ENCODE assay signal across 10 cellular contexts in the genomic region with DNA sequence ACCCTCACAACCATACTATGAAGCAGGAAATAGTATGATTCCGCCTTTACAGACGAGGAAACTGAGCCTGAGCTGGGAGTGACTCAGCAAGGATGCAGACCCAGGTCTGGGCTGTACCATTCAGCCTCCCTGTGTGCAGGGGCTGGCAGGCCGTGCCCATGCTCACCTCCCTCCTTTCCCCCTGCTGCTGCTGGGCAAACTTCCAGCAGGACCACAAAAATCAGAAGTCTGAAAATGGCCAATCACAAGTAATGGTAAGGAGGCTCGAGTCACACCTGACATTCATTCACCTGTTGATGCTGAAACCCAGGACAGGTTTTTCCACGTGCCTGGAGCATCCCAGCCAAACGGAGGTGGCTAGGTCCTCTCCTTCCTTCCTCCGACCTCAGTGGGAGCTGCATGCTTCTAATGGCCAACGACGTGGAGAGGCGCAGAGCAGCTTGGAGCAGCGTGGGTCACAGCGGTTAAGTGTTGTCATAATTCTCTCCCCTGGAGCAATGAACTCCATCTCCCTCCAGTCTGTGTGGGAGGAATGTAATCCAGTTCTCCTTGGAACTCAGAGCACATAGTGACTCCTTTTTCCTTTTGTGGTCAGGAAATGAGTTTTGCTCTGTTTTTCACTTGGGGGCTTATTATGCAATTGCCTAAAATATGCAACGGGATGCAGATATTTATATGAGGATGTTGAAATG.
DNase-seq lines count a peak whose midpoint lies in the region; ATAC-seq and TF ChIP-seq lines count a peak whose summit lies in the region.
"Had no signal": no experiment of that assay in that cellular context is flagged by ENCODE, and none has a peak within 500 bp of the region (broad histone marks: within the 10 kb centered on the region; RNA-seq: fewer than 3 reads in every experiment).

No MANE protein-coding gene starts in this region.

- H3K4me3 ChIP-seq in HFF-Myc (replicated peaks; ENCODE audit: low read depth, low read length): no peak overlapping the region
- H3K4me3 ChIP-seq in smooth muscle cell: no peak overlapping the region

- H3K9ac ChIP-seq in smooth muscle cell (ENCODE audit: low read depth): peak overlapping the region; percentile 3

- no peaks in the 10 kb centered on the region for H3K9me3 ChIP-seq in smooth muscle cell (replicated peaks; ENCODE audit: low read depth)

- H3K79me2 ChIP-seq in smooth muscle cell (ENCODE audit: low read depth): no peaks in the 10 kb centered on the region

- H3K36me3 ChIP-seq in smooth muscle cell (ENCODE audit: low read depth): no peaks in the 10 kb centered on the region

- peaks cover 10% of the 10 kb centered on the region for H3K4me1 ChIP-seq in smooth muscle cell (ENCODE audit: low read depth)

- TF ChIP-seq CTCF in HFF-Myc (IDR thresholded peaks at IDR 0.05; ENCODE audit: low read depth, low read length, missing control alignments): no peak
- TF ChIP-seq CTCF in smooth muscle cell (IDR thresholded peaks at IDR 0.05; ENCODE audit: borderline replicate concordance, insufficient read depth, poor library complexity, severe bottlenecking): no peak

- H3F3A ChIP-seq in smooth muscle cell (ENCODE audit: low read depth): peaks cover 35% of the 10 kb centered on the region

- no peaks in the 10 kb centered on the region for H4K20me1 ChIP-seq in smooth muscle cell (ENCODE audit: low read depth)

- H3K27me3 ChIP-seq in smooth muscle cell (ENCODE audit: low read depth): no peaks in the 10 kb centered on the region

- DNase-seq in HFF-Myc (ENCODE audit: extremely low read depth, low read depth) (peak; percentile 45), fibroblast of the conjunctiva (ENCODE audit: low read depth) (peak; percentile 32), smooth muscle cell (lab: John Stamatoyannopoulos, UW; ENCODE audit: unreplicated experiment) (no peak), NCI-H2171 (lab: John Stamatoyannopoulos, UW) (no peak)
- DNase-seq: DND-41; naive thymus-derived CD4-positive, alpha-beta T cell; stimulated activated naive CD4-positive, alpha-beta T cell treated with Interleukin-2 at 50 U/mL for 16 hours had no signal

- no peak overlapping the region for H2AFZ ChIP-seq in smooth muscle cell (ENCODE audit: low read depth)

- no peak for ATAC-seq in SK-N-SH treated with all-trans-retinoic acid at 6 μM for 48 hours
- ATAC-seq in HG02885 (IDR thresholded peaks at IDR 0.05; ENCODE audit: poor library complexity, unreplicated experiment): no peak
- ATAC-seq in HG02981 (IDR thresholded peaks at IDR 0.05; ENCODE audit: unreplicated experiment): no peak
- ATAC-seq: naive thymus-derived CD4-positive, alpha-beta T cell had no signal

- H3K4me2 ChIP-seq in smooth muscle cell: peak overlapping the region; percentile 7

- WGBS in smooth muscle cell (ENCODE audit: low lambda C conversion rate): 29% methylated on average over 13 of the region's 13 CpGs

- H3K27ac ChIP-seq in smooth muscle cell (ENCODE audit: low read depth): peak overlapping the region; percentile 78

TF ChIP-seq in SK-N-SH treated with all-trans-retinoic acid at 6 μM for 48 hours, 23 proteins besides CTCF, POLR2A, EP300 and RAD21:
- TF ChIP-seq ZFP30 (CRISPR knock-in tag; IDR thresholded peaks at IDR 0.05) (no peak), ISL1 (CRISPR knock-in tag; IDR thresholded peaks at IDR 0.05) (0 out of 2 replicates have a peak, but pooled peaks have one; percentile 15)

Comparison
In these comparisons a context has a peak if more than half of its experiments do, and no peak if none do; other contexts are left out.
1. DNase-seq: peak in HFF-Myc (single experiment) and fibroblast of the conjunctiva (single experiment); none in smooth muscle cell (single experiment) and NCI-H2171 (single experiment).